Comparison of ENCODE assay signal across 8 cellular contexts in genomic region chr10:80357000-80357803, GRCh38. TPM values are rescaled to one million over a fixed set of nuclear protein-coding genes. Genes with fewer than 3 reads are reported as not detected.
DNase-seq lines count a peak whose midpoint lies in the region; ATAC-seq and TF ChIP-seq lines count a peak whose summit lies in the region.

No MANE protein-coding gene starts in this region.

- intact Hi-C loops in heart right ventricle (cut with DNase I) = no loop called here

- H3K4me1 ChIP-seq in ES-I3 (ENCODE audit: insufficient read depth, low read length) (no peaks in the 10 kb centered on the region), heart right ventricle (peaks cover 0 to 17% (median 6%) of the 10 kb centered on the region in 9 donors)

- DNase-seq in SK-N-DZ (ENCODE audit: low spot score) = peak; percentile 43
- DNase-seq in heart right ventricle = peak in 1 of 2 donors; percentile 8
- DNase-seq in putamen (ENCODE audit: low spot score) = peak; percentile 13
- DNase-seq in H4 (ENCODE audit: low spot score) = no peak
- DNase-seq in GM19240 (ENCODE audit: insufficient read length, low spot score) = no peak
- DNase-seq in GM13977 (ENCODE audit: low spot score) = no peak

- TF ChIP-seq CTCF in heart right ventricle (IDR thresholded peaks at IDR 0.05) (no peak), GM13977 (IDR thresholded peaks at IDR 0.05; ENCODE audit: extremely low read depth, insufficient read depth, missing control alignments) (no peak)

- peak overlapping the region in 9 of 10 donors; percentile 24 to 46 (median 43) for H3K4me3 ChIP-seq in heart right ventricle

- peak overlapping the region; percentile 55 for H3K9ac ChIP-seq in ES-I3 (ENCODE audit: low read depth, low read length)

- in situ Hi-C loops in GM13977 (cut with MboI; ENCODE audit: low pct_unique_long_range_greater_than_20kb, low sequenced_read_pairs, unreplicated experiment) = no loop called here

- peaks cover 0 to 40% (median 35%) of the 10 kb centered on the region in 7 donors for H3K27me3 ChIP-seq in heart right ventricle

- no peaks in the 10 kb centered on the region for H3K9me3 ChIP-seq in ES-I3 (ENCODE audit: control insufficient read depth, insufficient read depth, low read length)
- no peaks in the 10 kb centered on the region for H3K9me3 ChIP-seq in heart right ventricle

- ATAC-seq in heart right ventricle = peak; percentile 19 to 45 (median 28)
- ATAC-seq in GM21390 (IDR thresholded peaks at IDR 0.05; ENCODE audit: unreplicated experiment) = no peak

- no peak overlapping the region for H3K27ac ChIP-seq in heart right ventricle

- WGBS in heart right ventricle, 2 donors = 7 to 8% methylated on average over 46 to 47 of the region's 47 CpGs

- H3K36me3 ChIP-seq in ES-I3 (ENCODE audit: insufficient read depth, low read length) (no peaks in the 10 kb centered on the region), heart right ventricle (no peaks in the 10 kb centered on the region)

RNA-seq across cellular contexts. Expression of gene DYDC2, which starts 0.6 kb away (rescaled TPM):
- 0.12 and 0.75 TPM in 2 replicates for polyA plus RNA-seq in SK-N-DZ (2014; cell fraction: cytosol; rRNA removed)
- 1.2 TPM in 1 of 2 replicates, not detected in the other for polyA plus RNA-seq in SK-N-DZ (2014; cell fraction: nucleus; rRNA removed)
- not detected for total RNA-seq in heart right ventricle
- polyA plus RNA-seq in heart right ventricle = not detected
- total RNA-seq in H4 (2014; rRNA removed; shearing (Covaris generic)) = 0.08 and 0.47 TPM in 2 replicates

RNA-seq across cellular contexts. Expression of gene DYDC1, which starts 0.6 kb away (rescaled TPM):
- not detected in 2 replicates for polyA plus RNA-seq in SK-N-DZ (2014; cell fraction: cytosol; rRNA removed)
- not detected in 2 replicates for polyA plus RNA-seq in SK-N-DZ (2014; cell fraction: nucleus; rRNA removed)
- not detected for total RNA-seq in heart right ventricle
- polyA plus RNA-seq in heart right ventricle = not detected
- total RNA-seq in H4 (2014; rRNA removed; shearing (Covaris generic)) = not detected in 2 replicates

RNA-seq across cellular contexts. Expression of gene PRXL2A, which starts 51.1 kb away (rescaled TPM):
- polyA plus RNA-seq in SK-N-DZ (2014; cell fraction: cytosol; rRNA removed) = 94.0 and 107 TPM in 2 replicates
- 19.5 and 26.8 TPM in 2 replicates for polyA plus RNA-seq in SK-N-DZ (2014; cell fraction: nucleus; rRNA removed)
- total RNA-seq in heart right ventricle = 100 to 1,000 TPM in 3 of 10 donors, 10 to 100 TPM in 7; 57.3 to 135 (median 84.3) TPM
- polyA plus RNA-seq in heart right ventricle = 10 to 100 TPM; 46.0 to 54.6 TPM
- total RNA-seq in H4 (2014; rRNA removed; shearing (Covaris generic)) = 14.2 and 18.4 TPM in 2 replicates

Comparison
In these comparisons a context has a peak if more than half of its experiments do, and no peak if none do; other contexts are left out.
1. DNase-seq: peak in SK-N-DZ (single experiment) and putamen (single experiment); none in H4 (single experiment), GM19240 (single experiment) and GM13977 (single experiment).